ENCODE assay signal across 8 cellular contexts in genomic region chr3:50610992-50611463, GRCh38. TPM values are rescaled to one million over a fixed set of nuclear protein-coding genes. Genes with fewer than 3 reads are reported as not detected.
DNase-seq lines count a peak whose midpoint lies in the region; ATAC-seq and TF ChIP-seq lines count a peak whose summit lies in the region.

No MANE protein-coding gene starts in this region.

- intact Hi-C loops in prostate gland (cut with DNase I): loop anchor here (5.0 to 10.0 kb wide), 2 partner anchors 254 to 1064 kb away; partner anchors contain the start of genes TEX264 and TMEM115

- DNase-seq in fibroblast of pulmonary artery (ENCODE audit: low read depth) (no peak), prostate gland (ENCODE audit: low spot score) (no peak), activated gamma-delta T cell (lab: John Stamatoyannopoulos, UW) (no peak), NCI-H226 (no peak), GM19240 (ENCODE audit: insufficient read length, low spot score) (no peak)

- H3K27ac ChIP-seq in SU-DHL-6 (ENCODE audit: low read depth, low read length) (no peak overlapping the region), prostate gland (peak overlapping the region; percentile 71 to 78)

- TF ChIP-seq CTCF in SU-DHL-6 (IDR thresholded peaks at IDR 0.05; ENCODE audit: insufficient read depth, low read length, poor library complexity, severe bottlenecking) (no peak), fibroblast of pulmonary artery (IDR thresholded peaks at IDR 0.05; ENCODE audit: low read length, missing control alignments) (no peak), prostate gland (IDR thresholded peaks at IDR 0.05) (no peak)

- TF ChIP-seq POLR2A in prostate gland (IDR thresholded peaks at IDR 0.05): no peak

- H3K27me3 ChIP-seq in SU-DHL-6 (ENCODE audit: low read length) (no peaks in the 10 kb centered on the region), prostate gland (replicated peaks; ENCODE audit: insufficient read depth) (no peaks in the 10 kb centered on the region)

- no peaks in the 10 kb centered on the region for H4K20me1 ChIP-seq in SU-DHL-6 (ENCODE audit: low read depth, low read length)

- no peak for ATAC-seq in HG03139 (IDR thresholded peaks at IDR 0.05; ENCODE audit: unreplicated experiment)

- peak overlapping the region; percentile 64 for H3K9ac ChIP-seq in ES-I3 (ENCODE audit: low read depth, low read length)
- H3K9ac ChIP-seq in SU-DHL-6 (ENCODE audit: low read length): peak overlapping the region; percentile 46

- no peaks in the 10 kb centered on the region for H3K9me2 ChIP-seq in SU-DHL-6 (replicated peaks; ENCODE audit: insufficient read depth, low read length)

- H3K4me2 ChIP-seq in SU-DHL-6 (ENCODE audit: low read depth, low read length, poor library complexity, severe bottlenecking): peak overlapping the region; percentile 84

- H3K9me3 ChIP-seq in ES-I3 (ENCODE audit: control insufficient read depth, insufficient read depth, low read length) (no peaks in the 10 kb centered on the region), SU-DHL-6 (ENCODE audit: insufficient read depth, low read length) (no peaks in the 10 kb centered on the region), prostate gland (no peaks in the 10 kb centered on the region)

- 11% methylated on average over 10 of the region's 10 CpGs for WGBS in prostate gland

- no peaks in the 10 kb centered on the region for H3K79me2 ChIP-seq in SU-DHL-6 (ENCODE audit: insufficient read depth, low read length)

- H3F3A ChIP-seq in SU-DHL-6 (ENCODE audit: insufficient read depth): no peaks in the 10 kb centered on the region

- H3K4me3 ChIP-seq in SU-DHL-6 (ENCODE audit: insufficient read depth, low read length, poor library complexity, severe bottlenecking): peak overlapping the region; percentile 55
- peak overlapping the region; percentile 68 for H3K4me3 ChIP-seq in fibroblast of pulmonary artery (replicated peaks; ENCODE audit: low read depth, low read length)
- H3K4me3 ChIP-seq in prostate gland: peak overlapping the region; percentile 52 to 62

- H2AFZ ChIP-seq in SU-DHL-6 (ENCODE audit: low read depth, low read length, severe bottlenecking): peak overlapping the region; percentile 86

- H3K36me3 ChIP-seq in ES-I3 (ENCODE audit: insufficient read depth, low read length) (no peaks in the 10 kb centered on the region), SU-DHL-6 (ENCODE audit: low read length) (no peaks in the 10 kb centered on the region), prostate gland (no peaks in the 10 kb centered on the region)

- peaks cover 4% of the 10 kb centered on the region; the same call in 1 of the 2 replicates for H3K4me1 ChIP-seq in ES-I3 (ENCODE audit: insufficient read depth, low read length)
- H3K4me1 ChIP-seq in prostate gland (replicated peaks): peaks cover 2% of the 10 kb centered on the region

RNA-seq across cellular contexts. Expression of gene CISH, which starts 0.5 kb away (rescaled TPM):
- total RNA-seq in prostate gland: 1 to 10 TPM; 5.1 to 7.6 TPM

RNA-seq across cellular contexts. Expression of gene MAPKAPK3, which starts 5.9 kb away (rescaled TPM):
- 10 to 100 TPM; 33.2 to 52.3 TPM for total RNA-seq in prostate gland

RNA-seq across cellular contexts. Expression of gene HEMK1, which starts 41.7 kb away (rescaled TPM):
- 10 to 100 TPM in 1 of 2 donors, 1 to 10 TPM in 1; 8.5 to 17.1 TPM for total RNA-seq in prostate gland

RNA-seq across cellular contexts. Expression of gene C3orf18, which starts 43.5 kb away (rescaled TPM):
- 10 to 100 TPM in 1 of 2 donors, 1 to 10 TPM in 1; 7.5 to 11.0 TPM for total RNA-seq in prostate gland
